ENCODE assay signal across 8 cellular contexts in the genomic region with DNA sequence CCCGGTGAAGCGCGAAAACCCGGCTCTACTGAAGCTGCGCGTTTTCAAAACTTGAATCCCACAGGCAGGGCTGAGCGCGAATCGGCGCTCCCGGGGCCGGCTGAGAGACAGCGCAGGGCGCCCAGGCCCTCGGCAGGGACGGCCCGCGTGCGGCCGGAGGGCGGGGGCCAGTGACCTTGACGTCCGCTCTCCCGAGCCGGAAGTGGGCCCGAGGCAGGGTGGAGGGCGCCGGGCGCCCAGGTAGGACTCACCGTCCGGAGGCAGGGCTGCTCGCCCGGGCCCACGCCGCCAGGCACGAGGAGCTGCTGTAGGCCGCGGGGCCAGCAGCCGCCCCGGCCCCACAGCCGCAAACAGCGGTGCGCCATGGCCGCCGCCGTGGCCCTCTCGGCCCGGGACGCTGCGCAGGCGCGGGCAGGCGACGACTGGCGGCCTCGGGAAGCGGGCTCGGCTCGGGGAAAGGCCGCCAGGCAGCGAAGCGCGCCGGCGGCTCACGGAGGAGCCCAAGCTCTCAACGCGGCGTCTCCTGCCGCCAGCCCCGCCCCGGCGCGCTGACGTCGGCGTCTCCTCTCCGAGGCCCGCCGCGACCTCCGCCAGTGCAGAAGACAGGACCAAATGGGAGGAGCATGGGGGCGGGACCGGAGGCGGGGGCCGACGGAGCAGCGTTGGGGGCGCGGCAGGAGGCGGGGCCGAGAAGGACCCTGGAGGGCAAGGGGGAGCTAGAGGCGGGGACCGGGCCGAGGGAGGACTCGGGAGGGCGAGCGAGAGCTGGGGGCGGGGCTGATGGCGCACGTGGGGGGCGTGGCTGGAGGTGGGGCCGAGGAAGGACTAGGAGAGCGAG. TPM values are rescaled to one million over a fixed set of nuclear protein-coding genes. Genes with fewer than 3 reads are reported as not detected.
DNase-seq lines count a peak whose midpoint lies in the region; ATAC-seq and TF ChIP-seq lines count a peak whose summit lies in the region.

AFG3L2 (minus strand) TSS at position 510 of the 838 bp plus-strand sequence; CDS start at position 365, 145 bp downstream.

- H3K27me3 Mint-ChIP-seq in CD4-positive, CD25-positive, alpha-beta regulatory T cell, result peaks cover 16% of the 10 kb centered on the region

- H3K27ac Mint-ChIP-seq in CD4-positive, CD25-positive, alpha-beta regulatory T cell, result peak within 1 kb of the TSS; percentile 74 to 92 (median 92)

- peaks cover 0 to 1% (median 0%) of the 10 kb centered on the region in 7 donors for H3K9me3 Mint-ChIP-seq in CD4-positive, CD25-positive, alpha-beta regulatory T cell

- H3K4me3 ChIP-seq in CD4-positive, CD25-positive, alpha-beta regulatory T cell (ENCODE audit: low read depth, low read length), result peak within 1 kb of the TSS; percentile 86
- H3K4me3 ChIP-seq in liver (ENCODE audit: low read depth in 1 of 3, low read length in 3 of 3), result peak within 1 kb of the TSS; percentile 85 to 95 (median 92)

- DNase-seq in CD4-positive, CD25-positive, alpha-beta regulatory T cell, result peak; percentile 99 to 100 (median 100)
- peak; percentile 100 for DNase-seq in NCI-H82 (lab: John Stamatoyannopoulos, UW)
- DNase-seq in activated CD4-positive, alpha-beta T cell treated with anti-CD3 and anti-CD28 coated beads, Interleukin-2, amount 50 U/mL, for 48 hours, result peak; percentile 100
- peak; percentile 99 for DNase-seq in dermis blood vessel endothelial cell
- DNase-seq in stimulated activated CD4-positive, alpha-beta T cell treated with anti-CD3 and anti-CD28 coated beads, Interleukin-4, amount 100 ng/mL, for 1 hour, result peak; percentile 100

- peaks cover 11% of the 10 kb centered on the region for H3K36me3 Mint-ChIP-seq in CD4-positive, CD25-positive, alpha-beta regulatory T cell

- peak within 1 kb of the TSS; percentile 92 to 97 (median 94) for H3K4me3 Mint-ChIP-seq in CD4-positive, CD25-positive, alpha-beta regulatory T cell

- peak; percentile 85 to 92 for ATAC-seq in CD4-positive, CD25-positive, alpha-beta regulatory T cell (ENCODE audit: low read depth in 2 of 2)
- ATAC-seq in GM19452 (IDR thresholded peaks at IDR 0.05; ENCODE audit: unreplicated experiment) (peak; percentile 90), HG03575 (IDR thresholded peaks at IDR 0.05; ENCODE audit: extremely low read depth, insufficient number of reproducible peaks, low FRiP score, unreplicated experiment) (peak; percentile 48)

- no peaks in the 10 kb centered on the region for H3K9me3 ChIP-seq in CD4-positive, CD25-positive, alpha-beta regulatory T cell (ENCODE audit: control insufficient read depth in 2 of 2, low read length in 2 of 2)
- no peaks in the 10 kb centered on the region for H3K9me3 ChIP-seq in liver (ENCODE audit: control insufficient read depth in 4 of 4, low read length in 3 of 4)

- H3K27ac ChIP-seq in CD4-positive, CD25-positive, alpha-beta regulatory T cell (ENCODE audit: insufficient read depth, low read length, poor library complexity, severe bottlenecking), result peak within 1 kb of the TSS; percentile 91
- peak within 1 kb of the TSS; percentile 98 for H3K27ac ChIP-seq in liver (ENCODE audit: low read depth in 1 of 2, low read length in 2 of 2)

- peaks cover 29% of the 10 kb centered on the region for H3K4me1 ChIP-seq in CD4-positive, CD25-positive, alpha-beta regulatory T cell (ENCODE audit: control insufficient read depth, insufficient read depth, low read length, poor library complexity, severe bottlenecking)
- H3K4me1 ChIP-seq in liver (ENCODE audit: control insufficient read depth in 4 of 4, insufficient read depth in 4 of 4, low read length in 3 of 4), result peaks cover 7 to 28% (median 14%) of the 10 kb centered on the region in 4 donors

- peak within 1 kb of the TSS; percentile 51 to 97 for H3K9ac ChIP-seq in liver (ENCODE audit: low read depth in 1 of 2, low read length in 2 of 2)

- TF ChIP-seq CTCF in liver (IDR thresholded peaks at IDR 0.05; ENCODE audit: low read depth, low read length, missing input control), result no peak

- no peaks in the 10 kb centered on the region for H3K27me3 ChIP-seq in CD4-positive, CD25-positive, alpha-beta regulatory T cell (ENCODE audit: control insufficient read depth, insufficient read depth, low read length)
- H3K27me3 ChIP-seq in liver (ENCODE audit: control insufficient read depth in 4 of 4, insufficient read depth in 4 of 4, low read length in 3 of 4), result no peaks in the 10 kb centered on the region

- peak in 1 of 2 donors; percentile 5 for TF ChIP-seq RAD21 in liver (IDR thresholded peaks at IDR 0.05)

- WGBS in liver, result under 1% methylated on average over 104 of the region's 104 CpGs

- H3K4me1 Mint-ChIP-seq in CD4-positive, CD25-positive, alpha-beta regulatory T cell, result peaks cover 25 to 51% (median 34%) of the 10 kb centered on the region in 4 donors

- peaks cover 5% of the 10 kb centered on the region for H3K36me3 ChIP-seq in CD4-positive, CD25-positive, alpha-beta regulatory T cell (ENCODE audit: control insufficient read depth, insufficient read depth, low read length)
- no peaks in the 10 kb centered on the region for H3K36me3 ChIP-seq in liver (ENCODE audit: control insufficient read depth in 4 of 4, insufficient read depth in 3 of 4, low read depth in 1 of 4, low read length in 3 of 4)

TF ChIP-seq in liver, 16 proteins besides CTCF, POLR2A, EP300 and RAD21:
- no peak for TF ChIP-seq JUND (IDR thresholded peaks at IDR 0.05)
- TF ChIP-seq SP1 (IDR thresholded peaks at IDR 0.05), result peak; percentile 85
- TF ChIP-seq NR2F2 (IDR thresholded peaks at IDR 0.05), result no peak
- TF ChIP-seq, protein P1, sequence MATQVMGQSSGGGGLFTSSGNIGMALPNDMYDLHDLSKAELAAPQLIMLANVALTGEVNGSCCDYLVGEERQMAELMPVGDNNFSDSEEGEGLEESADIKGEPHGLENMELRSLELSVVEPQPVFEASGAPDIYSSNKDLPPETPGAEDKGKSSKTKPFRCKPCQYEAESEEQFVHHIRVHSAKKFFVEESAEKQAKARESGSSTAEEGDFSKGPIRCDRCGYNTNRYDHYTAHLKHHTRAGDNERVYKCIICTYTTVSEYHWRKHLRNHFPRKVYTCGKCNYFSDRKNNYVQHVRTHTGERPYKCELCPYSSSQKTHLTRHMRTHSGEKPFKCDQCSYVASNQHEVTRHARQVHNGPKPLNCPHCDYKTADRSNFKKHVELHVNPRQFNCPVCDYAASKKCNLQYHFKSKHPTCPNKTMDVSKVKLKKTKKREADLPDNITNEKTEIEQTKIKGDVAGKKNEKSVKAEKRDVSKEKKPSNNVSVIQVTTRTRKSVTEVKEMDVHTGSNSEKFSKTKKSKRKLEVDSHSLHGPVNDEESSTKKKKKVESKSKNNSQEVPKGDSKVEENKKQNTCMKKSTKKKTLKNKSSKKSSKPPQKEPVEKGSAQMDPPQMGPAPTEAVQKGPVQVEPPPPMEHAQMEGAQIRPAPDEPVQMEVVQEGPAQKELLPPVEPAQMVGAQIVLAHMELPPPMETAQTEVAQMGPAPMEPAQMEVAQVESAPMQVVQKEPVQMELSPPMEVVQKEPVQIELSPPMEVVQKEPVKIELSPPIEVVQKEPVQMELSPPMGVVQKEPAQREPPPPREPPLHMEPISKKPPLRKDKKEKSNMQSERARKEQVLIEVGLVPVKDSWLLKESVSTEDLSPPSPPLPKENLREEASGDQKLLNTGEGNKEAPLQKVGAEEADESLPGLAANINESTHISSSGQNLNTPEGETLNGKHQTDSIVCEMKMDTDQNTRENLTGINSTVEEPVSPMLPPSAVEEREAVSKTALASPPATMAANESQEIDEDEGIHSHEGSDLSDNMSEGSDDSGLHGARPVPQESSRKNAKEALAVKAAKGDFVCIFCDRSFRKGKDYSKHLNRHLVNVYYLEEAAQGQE (IDR thresholded peaks at IDR 0.05), result peak; percentile 81
- TF ChIP-seq HNF4G (IDR thresholded peaks at IDR 0.05), result no peak
- TF ChIP-seq, protein P2, sequence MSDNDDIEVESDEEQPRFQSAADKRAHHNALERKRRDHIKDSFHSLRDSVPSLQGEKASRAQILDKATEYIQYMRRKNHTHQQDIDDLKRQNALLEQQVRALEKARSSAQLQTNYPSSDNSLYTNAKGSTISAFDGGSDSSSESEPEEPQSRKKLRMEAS (IDR thresholded peaks at IDR 0.05), result peak; percentile 76
- TF ChIP-seq FOXA1 (IDR thresholded peaks at IDR 0.05), result peak; percentile 76
- TF ChIP-seq, protein P3, sequence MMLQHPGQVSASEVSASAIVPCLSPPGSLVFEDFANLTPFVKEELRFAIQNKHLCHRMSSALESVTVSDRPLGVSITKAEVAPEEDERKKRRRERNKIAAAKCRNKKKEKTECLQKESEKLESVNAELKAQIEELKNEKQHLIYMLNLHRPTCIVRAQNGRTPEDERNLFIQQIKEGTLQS (IDR thresholded peaks at IDR 0.05), result no peak
- TF ChIP-seq, protein P4, sequence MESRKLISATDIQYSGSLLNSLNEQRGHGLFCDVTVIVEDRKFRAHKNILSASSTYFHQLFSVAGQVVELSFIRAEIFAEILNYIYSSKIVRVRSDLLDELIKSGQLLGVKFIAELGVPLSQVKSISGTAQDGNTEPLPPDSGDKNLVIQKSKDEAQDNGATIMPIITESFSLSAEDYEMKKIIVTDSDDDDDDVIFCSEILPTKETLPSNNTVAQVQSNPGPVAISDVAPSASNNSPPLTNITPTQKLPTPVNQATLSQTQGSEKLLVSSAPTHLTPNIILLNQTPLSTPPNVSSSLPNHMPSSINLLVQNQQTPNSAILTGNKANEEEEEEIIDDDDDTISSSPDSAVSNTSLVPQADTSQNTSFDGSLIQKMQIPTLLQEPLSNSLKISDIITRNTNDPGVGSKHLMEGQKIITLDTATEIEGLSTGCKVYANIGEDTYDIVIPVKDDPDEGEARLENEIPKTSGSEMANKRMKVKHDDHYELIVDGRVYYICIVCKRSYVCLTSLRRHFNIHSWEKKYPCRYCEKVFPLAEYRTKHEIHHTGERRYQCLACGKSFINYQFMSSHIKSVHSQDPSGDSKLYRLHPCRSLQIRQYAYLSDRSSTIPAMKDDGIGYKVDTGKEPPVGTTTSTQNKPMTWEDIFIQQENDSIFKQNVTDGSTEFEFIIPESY (IDR thresholded peaks at IDR 0.05), result no peak
- no peak for TF ChIP-seq TAF1 (conservative IDR thresholded peaks at IDR 0.05)
- no peak for TF ChIP-seq FOXA2 (IDR thresholded peaks at IDR 0.05)
- no peak for TF ChIP-seq YY1 (IDR thresholded peaks at IDR 0.05)
- TF ChIP-seq GABPA (IDR thresholded peaks at IDR 0.05 in 1 of 2, conservative IDR thresholded peaks at IDR 0.05 in 1 of 2), result peak in 1 of 2 donors; percentile 44
- TF ChIP-seq HNF4A (conservative IDR thresholded peaks at IDR 0.05), result peak in 1 of 2 donors; percentile 31
- no peak for TF ChIP-seq EGR1 (IDR thresholded peaks at IDR 0.05; ENCODE audit: low read depth in 2 of 2)
- TF ChIP-seq RXRA (IDR thresholded peaks at IDR 0.05), result peak in 1 of 2 donors; percentile 28

RNA-seq across cellular contexts. Expression of gene AFG3L2, which starts in this region (rescaled TPM):
- 34.4 TPM for total RNA-seq in CD4-positive, CD25-positive, alpha-beta regulatory T cell
- 10 to 100 TPM; 20.0 to 24.2 (median 21.1) TPM for polyA plus RNA-seq in CD4-positive, CD25-positive, alpha-beta regulatory T cell
- 49.4 and 54.7 TPM in 2 replicates for total RNA-seq in dermis blood vessel endothelial cell
- 10 to 100 TPM; 30.3 to 55.4 TPM for total RNA-seq in liver
- 10 to 100 TPM; 22.5 to 25.0 TPM for polyA plus RNA-seq in liver

Comparison
In these comparisons a context has a peak if more than half of its experiments do, and no peak if none do; other contexts are left out.
1. Peak in every context shown above with its lines: DNase-seq, ATAC-seq, H3K4me3 ChIP-seq and H3K27ac ChIP-seq.